In genomic region chr6:152049502-152049901, GRCh38 we compare ENCODE assay signal across 23 cellular contexts.
"Had no signal": no experiment of that assay in that cellular context is flagged by ENCODE, and none has a peak within 500 bp of the region (broad histone marks: within the 10 kb centered on the region; RNA-seq: fewer than 3 reads in every experiment).

No MANE protein-coding gene starts in this region.

- H3K27ac Mint-ChIP-seq: activated naive CD4-positive, alpha-beta T cell treated with anti-CD3 and anti-CD28 coated beads for 36 hours; activated naive CD8-positive, alpha-beta T cell treated with anti-CD3 and anti-CD28 coated beads for 36 hours; brain; naive thymus-derived CD8-positive, alpha-beta T cell; neural progenitor cell; stimulated activated naive B cell treated with anti-CD40 and anti-IgM and Interleukin-4, amounts not matched to agents 10 μg/mL and 1 μg/mL and 100 μg/mL, for 72 hours; T-helper 2 cell treated with Interferon-gamma antibody and Interleukin-4, amounts not matched to agents 5 μg/mL and 100 μg/mL, for 36 hours had no signal

- H3K27me3 ChIP-seq: adrenal gland, ascending aorta, neural progenitor cell, suprapubic skin, tibial artery had no signal

- H3K4me3 Mint-ChIP-seq: activated naive CD4-positive, alpha-beta T cell treated with anti-CD3 and anti-CD28 coated beads for 36 hours; activated naive CD8-positive, alpha-beta T cell treated with anti-CD3 and anti-CD28 coated beads for 36 hours; brain; naive thymus-derived CD8-positive, alpha-beta T cell; neural progenitor cell; stimulated activated naive B cell treated with anti-CD40 and anti-IgM and Interleukin-4, amounts not matched to agents 10 μg/mL and 1 μg/mL and 100 μg/mL, for 72 hours; T-helper 2 cell treated with Interferon-gamma antibody and Interleukin-4, amounts not matched to agents 5 μg/mL and 100 μg/mL, for 36 hours had no signal

- H3K79me2 ChIP-seq: parathyroid adenoma had no signal

- ATAC-seq: naive thymus-derived CD8-positive, alpha-beta T cell; psoas muscle; stimulated activated naive B cell treated with anti-CD40 and anti-IgM and Interleukin-4, amounts not matched to agents 10 μg/mL and 1 μg/mL and 100 μg/mL, for 72 hours had no signal

- H2AFZ ChIP-seq: neural progenitor cell, parathyroid adenoma had no signal

- H3K9me3 Mint-ChIP-seq: activated naive CD4-positive, alpha-beta T cell treated with anti-CD3 and anti-CD28 coated beads for 36 hours; activated naive CD8-positive, alpha-beta T cell treated with anti-CD3 and anti-CD28 coated beads for 36 hours; brain; naive thymus-derived CD8-positive, alpha-beta T cell; neural progenitor cell; stimulated activated naive B cell treated with anti-CD40 and anti-IgM and Interleukin-4, amounts not matched to agents 10 μg/mL and 1 μg/mL and 100 μg/mL, for 72 hours; T-helper 2 cell treated with Interferon-gamma antibody and Interleukin-4, amounts not matched to agents 5 μg/mL and 100 μg/mL, for 36 hours had no signal

- H3K36me3 ChIP-seq: adrenal gland, ascending aorta, neural progenitor cell, suprapubic skin, tibial artery had no signal

- H3K27me3 Mint-ChIP-seq: activated naive CD8-positive, alpha-beta T cell treated with anti-CD3 and anti-CD28 coated beads for 36 hours; brain; stimulated activated naive B cell treated with anti-CD40 and anti-IgM and Interleukin-4, amounts not matched to agents 10 μg/mL and 1 μg/mL and 100 μg/mL, for 72 hours had no signal

- DNase-seq: activated CD4-positive, alpha-beta T cell treated with anti-CD3 and anti-CD28 coated beads for 4 hours; activated CD4-positive, alpha-beta T cell treated with anti-CD3 and anti-CD28 coated beads, Interleukin-2, amount 50 U/mL, for 4 hours; activated effector memory CD4-positive, alpha-beta T cell treated with Interleukin-2 at 50 U/mL for 16 hours; activated naive CD4-positive, alpha-beta T cell treated with anti-CD3 and anti-CD28 coated beads for 36 hours; activated naive CD8-positive, alpha-beta T cell treated with anti-CD3 and anti-CD28 coated beads for 36 hours; cortex of kidney; hypothalamus; mesenchymal stem cell; naive thymus-derived CD8-positive, alpha-beta T cell; occipital lobe; psoas muscle; stimulated activated CD4-positive, alpha-beta T cell treated with anti-CD3 and anti-CD28 coated beads, Interleukin-15, amount 100 ng/mL, for 24 hours; stimulated activated CD4-positive, alpha-beta T cell treated with anti-CD3 and anti-CD28 coated beads, Interleukin-2, amount 100 ng/mL, for 24 hours; stimulated activated naive B cell treated with anti-CD40 and anti-IgM and Interleukin-4, amounts not matched to agents 10 μg/mL and 1 μg/mL and 100 μg/mL, for 72 hours; tibial artery had no signal

- H3K36me3 Mint-ChIP-seq: activated naive CD8-positive, alpha-beta T cell treated with anti-CD3 and anti-CD28 coated beads for 36 hours; brain; naive thymus-derived CD8-positive, alpha-beta T cell; neural progenitor cell; stimulated activated naive B cell treated with anti-CD40 and anti-IgM and Interleukin-4, amounts not matched to agents 10 μg/mL and 1 μg/mL and 100 μg/mL, for 72 hours had no signal

- H3K4me1 Mint-ChIP-seq: activated naive CD8-positive, alpha-beta T cell treated with anti-CD3 and anti-CD28 coated beads for 36 hours; brain; naive thymus-derived CD8-positive, alpha-beta T cell; neural progenitor cell; stimulated activated naive B cell treated with anti-CD40 and anti-IgM and Interleukin-4, amounts not matched to agents 10 μg/mL and 1 μg/mL and 100 μg/mL, for 72 hours had no signal

- H3K27ac ChIP-seq: adrenal gland, ascending aorta, neural progenitor cell, parathyroid adenoma, psoas muscle, suprapubic skin, tibial artery, VCaP had no signal

- H3K4me3 ChIP-seq: adrenal gland, ascending aorta, neural progenitor cell, psoas muscle, suprapubic skin, tibial artery had no signal

- H3K4me2 ChIP-seq: neural progenitor cell had no signal

- H3K4me1 ChIP-seq: adrenal gland, ascending aorta, neural progenitor cell, parathyroid adenoma, suprapubic skin, tibial artery had no signal
